ENCODE assay signal across 7 cellular contexts in the genomic region with DNA sequence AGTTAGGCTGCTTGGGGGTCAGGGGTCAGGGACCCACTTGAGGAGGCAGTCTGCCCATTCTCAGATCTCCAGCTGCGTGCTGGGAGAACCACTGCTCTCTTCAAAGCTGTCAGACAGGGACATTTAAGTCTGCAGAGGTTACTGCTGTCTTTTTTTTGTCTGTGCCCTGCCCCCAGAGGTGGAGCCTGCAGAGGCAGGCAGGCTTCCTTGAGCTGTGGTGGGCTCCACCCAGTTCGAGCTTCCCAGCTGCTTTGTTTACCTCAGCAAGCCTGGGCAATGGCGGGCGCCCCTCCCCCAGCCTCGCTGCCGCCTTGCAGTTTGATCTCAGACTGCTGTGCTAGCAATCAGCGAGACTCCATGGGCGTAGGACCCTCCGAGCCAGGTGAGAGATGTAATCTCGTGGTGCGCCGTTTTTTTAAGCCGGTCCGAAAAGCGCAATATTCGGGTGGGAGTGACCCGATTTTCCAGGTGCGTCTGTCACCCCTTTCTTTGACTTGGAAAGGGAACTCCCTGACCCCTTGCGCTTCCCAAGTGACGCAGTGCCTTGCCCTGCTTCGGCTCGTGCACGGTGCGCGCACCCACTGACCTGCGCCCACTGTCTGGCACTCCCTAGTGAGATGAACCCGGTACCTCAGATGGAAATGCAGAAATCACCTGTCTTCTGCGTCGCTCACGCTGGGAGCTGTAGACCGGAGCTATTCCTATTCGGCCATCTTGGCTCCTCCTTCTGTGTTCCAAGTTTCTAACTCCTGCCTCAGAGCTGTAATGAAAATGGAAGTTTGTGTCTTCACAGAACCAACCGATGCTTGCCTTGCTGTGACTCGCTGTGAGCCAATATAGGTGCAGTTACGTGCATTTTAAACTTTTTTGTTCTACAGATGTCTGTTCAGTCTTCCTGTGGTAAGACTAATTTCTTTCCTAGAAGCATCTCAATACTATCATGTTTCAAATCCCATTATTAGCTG.
DNase-seq lines count a peak whose midpoint lies in the region; ATAC-seq, FAIRE-seq and TF ChIP-seq lines count a peak whose summit lies in the region.
"Not testable (repeated sequence)": the region's sequence is repeated elsewhere in the genome, so short reads cannot be mapped to it uniquely, and the experiment has no call there.

No MANE protein-coding gene starts in this region.

- in situ Hi-C loops in K562 (cut with MboI): not testable (repeated sequence)

- not testable (repeated sequence) for H3K23ac ChIP-seq in H9 (ENCODE audit: insufficient read length, low read depth, low read length)

- not testable (repeated sequence) for TF ChIP-seq CTCF in Caco-2 (IDR thresholded peaks at IDR 0.05; ENCODE audit: insufficient read depth in 1 of 2, low read depth in 1 of 2, low read length in 1 of 2, severe bottlenecking in 1 of 2, unreplicated experiment in 1 of 2); H9 (conservative IDR thresholded peaks at IDR 0.05); WTC11 (IDR thresholded peaks at IDR 0.05); K562 (IDR thresholded peaks at IDR 0.05 in 2 of 3, conservative IDR thresholded peaks at IDR 0.05 in 1 of 3; ENCODE audit: insufficient read depth in 2 of 3, low read depth in 1 of 3, low read length in 3 of 3); progenitor cell of endocrine pancreas (IDR thresholded peaks at IDR 0.05; ENCODE audit: unreplicated experiment)

- not testable (repeated sequence) for H3K79me2 ChIP-seq in H9 (ENCODE audit: insufficient read depth, low read length); K562 (ENCODE audit: control insufficient read depth, insufficient read depth, low read length)

- H3K18ac ChIP-seq in H9 (ENCODE audit: insufficient read length, low read depth, low read length): peak overlapping the region; percentile 79

- H4K91ac ChIP-seq in H9 (ENCODE audit: insufficient read length, low read depth, low read length): not testable (repeated sequence)

- H3T11ph ChIP-seq in H9 (ENCODE audit: low read length): not testable (repeated sequence)

- H2AFZ ChIP-seq in H9 (ENCODE audit: low read length) (peak overlapping the region; percentile 4), K562 (ENCODE audit: low read depth, low read length) (peak overlapping the region; percentile 81)

- WGBS in H9 (ENCODE audit: extremely low coverage, insufficient read length, low lambda C conversion rate): no CpG with 5 or more reads among the region's 35 CpGs
- WGBS in K562 (ENCODE audit: insufficient coverage, low coverage, missing lambda C conversion rate): 24% methylated on average over 14 of the region's 35 CpGs

- not testable (repeated sequence) for H3K27me3 Mint-ChIP-seq in Caco-2 (ENCODE audit: insufficient read depth, unreplicated experiment); H9 (ENCODE audit: low read depth); WTC11 (ENCODE audit: low read depth); progenitor cell of endocrine pancreas

- not testable (repeated sequence) for H3K9me1 ChIP-seq in K562 (ENCODE audit: control insufficient read depth, insufficient read depth, low read length)

- H3K4me3 ChIP-seq in Caco-2 (ENCODE audit: low read depth, low read length) (peak overlapping the region; percentile 53), K562 (peak overlapping the region; percentile 36), iPS-15b (ENCODE audit: low read depth, low read length) (peak overlapping the region; percentile 40)

- POLR2A ChIA-PET in Caco-2 (lab: Charles Lee): interaction anchor here (0.6 kb wide), 1 partner anchor 156 kb away, joined by 3 read pairs; no protein-coding TSS in a partner anchor
- POLR2A ChIA-PET in WTC11 (lab: Charles Lee): interaction anchor here (0.6 kb wide), 1 partner anchor 158 kb away, joined by 3 read pairs; no protein-coding TSS in a partner anchor
- POLR2A ChIA-PET in K562 (lab: Yijun Ruan, JAX): interaction anchor here (0.7 kb wide), 2 partner anchors 9 to 90 kb away, joined by 3 read pairs; no protein-coding TSS in a partner anchor

- not testable (repeated sequence) for H3K36me3 Mint-ChIP-seq in Caco-2 (ENCODE audit: insufficient read depth, unreplicated experiment); progenitor cell of endocrine pancreas (ENCODE audit: insufficient read depth)
- H3K36me3 Mint-ChIP-seq in H9 (ENCODE audit: insufficient read depth in 1 of 3, low read depth in 3 of 3) (peaks cover 4 to 22% (median 13%) of the 10 kb centered on the region in 3 experiments; a peak in 6 of 7 replicates), WTC11 (peaks cover 14% of the 10 kb centered on the region)

- ATAC-seq in WTC11: peak; percentile 52
- ATAC-seq in K562: peak; percentile 92

- H3K23me2 ChIP-seq in H9 (ENCODE audit: insufficient read length, low read depth, low read length, poor library complexity, severe bottlenecking): not testable (repeated sequence)

- H2BK12ac ChIP-seq in H9 (ENCODE audit: insufficient read length, low read depth, low read length): not testable (repeated sequence)

- peak; percentile 42 for FAIRE-seq in K562 (lab: Jason Lieb, UNC)

- H3K9me3 ChIP-seq in Caco-2; H9 (ENCODE audit: control insufficient read depth, low read depth, low read length); K562 (replicated peaks; ENCODE audit: control insufficient read depth, insufficient read depth, low read depth, low read length); iPS-15b (ENCODE audit: control insufficient read depth, insufficient read depth, low read length): not testable (repeated sequence)

- H2BK120ac ChIP-seq in H9 (ENCODE audit: low read depth, low read length, poor library complexity, severe bottlenecking): peak overlapping the region; percentile 29

- BruUV-seq in Caco-2 (replicated peaks; lab: Mats Ljungman, UMichigan); K562 (replicated peaks; lab: Mats Ljungman, UMichigan): not testable (repeated sequence)

- H4K8ac ChIP-seq in H9 (replicated peaks; ENCODE audit: insufficient read length, low read depth, low read length): not testable (repeated sequence)

- H3K14ac ChIP-seq in H9 (ENCODE audit: insufficient read depth, low read length): not testable (repeated sequence)

- H3K27ac ChIP-seq in H9 (ENCODE audit: insufficient read length, low read depth, low read length): not testable (repeated sequence)
- H3K27ac ChIP-seq in K562 (ENCODE audit: extremely low read depth, low read depth, low read length): peak overlapping the region; percentile 48

- H3K4me3 Mint-ChIP-seq in Caco-2 (ENCODE audit: unreplicated experiment) (peak overlapping the region; percentile 93), H9 (peak overlapping the region; percentile 55 to 57), WTC11 (peak overlapping the region; percentile 73), progenitor cell of endocrine pancreas (ENCODE audit: low read depth) (peak overlapping the region; percentile 54)

- not testable (repeated sequence) for H2BK5ac ChIP-seq in H9 (ENCODE audit: insufficient read length, low read length)

- H2AK5ac ChIP-seq in H9 (ENCODE audit: insufficient read length, low read length): not testable (repeated sequence)

- not testable (repeated sequence) for H3K36me3 ChIP-seq in Caco-2 (ENCODE audit: control insufficient read depth, insufficient read depth, low read length); K562 (ENCODE audit: control insufficient read depth, insufficient read depth, low read length); iPS-15b (ENCODE audit: control insufficient read depth, insufficient read depth, low read length)

- TF ChIP-seq EP300 in K562 (IDR thresholded peaks at IDR 0.05; ENCODE audit: low read length): not testable (repeated sequence)

- peak overlapping the region; percentile 93 for H3K27ac Mint-ChIP-seq in Caco-2 (ENCODE audit: unreplicated experiment)
- peak overlapping the region; percentile 9 to 98 (median 95) for H3K27ac Mint-ChIP-seq in H9
- peak overlapping the region; percentile 97 for H3K27ac Mint-ChIP-seq in WTC11
- not testable (repeated sequence) for H3K27ac Mint-ChIP-seq in progenitor cell of endocrine pancreas

- H3K27me3 ChIP-seq in Caco-2 (replicated peaks; ENCODE audit: control insufficient read depth, insufficient read depth, low read length); H9 (ENCODE audit: insufficient read depth, low read length); K562 (ENCODE audit: control insufficient read depth in 2 of 2, insufficient read depth in 2 of 2, low read length in 2 of 2); iPS-15b (ENCODE audit: control insufficient read depth, insufficient read depth, low read length): not testable (repeated sequence)

- H3K4me1 ChIP-seq in Caco-2; H9 (ENCODE audit: insufficient read depth, low read length); K562 (replicated peaks in 1 of 2; ENCODE audit: control insufficient read depth in 2 of 2, insufficient read depth in 2 of 2, low read length in 2 of 2); iPS-15b (ENCODE audit: control insufficient read depth, insufficient read depth, low read length): not testable (repeated sequence)

- H3K4ac ChIP-seq in H9 (ENCODE audit: low read depth, low read length): not testable (repeated sequence)

- H2BK15ac ChIP-seq in H9 (ENCODE audit: low read depth, low read length): not testable (repeated sequence)

- DNase-seq in Caco-2 (peak; percentile 51 to 66), NCI-H748 (lab: John Stamatoyannopoulos, UW; ENCODE audit: unreplicated experiment) (peak; percentile 72), WTC11 (ENCODE audit: low spot score) (peak; percentile 34), K562 (ENCODE audit: extremely low read depth in 1 of 4, low spot score in 3 of 4) (peak in 1 of 4 experiments; percentile 56)
- DNase-seq in H9; progenitor cell of endocrine pancreas (ENCODE audit: low spot score, unreplicated experiment): not testable (repeated sequence)

- peak; percentile 66 for TF ChIP-seq POLR2A in K562 (conservative IDR thresholded peaks at IDR 0.05)

- CTCF ChIA-PET in Caco-2 (lab: Charles Lee); WTC11 (lab: Charles Lee); K562 (lab: Yijun Ruan, JAX; ENCODE audit: low intra/inter-chr PET ratio): not testable (repeated sequence)

- H2BK20ac ChIP-seq in H9 (ENCODE audit: low read depth, low read length, poor library complexity, severe bottlenecking): not testable (repeated sequence)

- H3K4me2 ChIP-seq in H9 (ENCODE audit: insufficient read depth, insufficient read length, low read length): peak overlapping the region; percentile 28
- peak overlapping the region; percentile 69 for H3K4me2 ChIP-seq in K562 (ENCODE audit: insufficient read depth, low read length)

- not testable (repeated sequence) for TF ChIP-seq RAD21 in K562 (CRISPR knock-in tag; conservative IDR thresholded peaks at IDR 0.05 in 1 of 2, IDR thresholded peaks at IDR 0.05 in 1 of 2)

- H3K9ac ChIP-seq in H9 (ENCODE audit: extremely low read depth, insufficient read length, low read length): peak overlapping the region; percentile 16
- peak overlapping the region; percentile 50 to 81; a peak in 3 of 4 replicates for H3K9ac ChIP-seq in K562 (ENCODE audit: insufficient read depth in 1 of 2, low read depth in 2 of 2, low read length in 2 of 2)
- H3K9ac ChIP-seq in iPS-15b (ENCODE audit: low read depth, low read length): peak overlapping the region; percentile 56

- H3K79me1 ChIP-seq in H9 (ENCODE audit: insufficient read depth, low read depth, low read length, poor library complexity, severe bottlenecking): not testable (repeated sequence)

- H3K9me3 Mint-ChIP-seq in Caco-2 (ENCODE audit: unreplicated experiment) (peaks cover 43% of the 10 kb centered on the region), H9 (peaks cover 6 to 20% of the 10 kb centered on the region in 2 experiments), WTC11 (peaks cover 22% of the 10 kb centered on the region)
- not testable (repeated sequence) for H3K9me3 Mint-ChIP-seq in progenitor cell of endocrine pancreas (ENCODE audit: low read depth)

- H4K20me1 ChIP-seq in H9 (ENCODE audit: control insufficient read depth, insufficient read depth, insufficient read length); K562 (replicated peaks; ENCODE audit: control insufficient read depth, insufficient read depth, low read length): not testable (repeated sequence)

- H3K4me1 Mint-ChIP-seq in Caco-2 (ENCODE audit: low read depth, unreplicated experiment); progenitor cell of endocrine pancreas (ENCODE audit: low read depth): not testable (repeated sequence)
- H3K4me1 Mint-ChIP-seq in H9 (peaks cover 8 to 18% of the 10 kb centered on the region in 2 experiments), WTC11 (peaks cover 22% of the 10 kb centered on the region)

- H3K56ac ChIP-seq in H9 (ENCODE audit: insufficient read length, low read depth, low read length): not testable (repeated sequence)

- peak overlapping the region; percentile 97 for H4K5ac ChIP-seq in H9 (ENCODE audit: insufficient read length, low read depth, low read length)

- intact Hi-C loops in Caco-2 (cut with micrococcal nuclease; ENCODE audit: unreplicated experiment); K562 (cut with micrococcal nuclease): not testable (repeated sequence)
